15 cellular contexts compared by ENCODE assay signal in genomic region chr19:16168465-16169081, GRCh38. TPM values are rescaled to one million over a fixed set of nuclear protein-coding genes. Genes with fewer than 3 reads are reported as not detected.
A peak's percentile ranks its signal among the peaks of the same experiment; 100 is the strongest.
DNase-seq lines count a peak whose midpoint lies in the region; ATAC-seq and TF ChIP-seq lines count a peak whose summit lies in the region.
"Had no signal": no experiment of that assay in that cellular context is flagged by ENCODE, and none has a peak within 500 bp of the region (broad histone marks: within the 10 kb centered on the region; RNA-seq: fewer than 3 reads in every experiment).

No MANE protein-coding gene starts in this region.

- H3K4me3 ChIP-seq in HL-60 (replicated peaks; ENCODE audit: insufficient read depth, low read length), result no peak overlapping the region
- no peak overlapping the region for H3K4me3 ChIP-seq in fibroblast of pulmonary artery (replicated peaks; ENCODE audit: low read depth, low read length)

- H3K27ac Mint-ChIP-seq in CD14-positive monocyte (peak overlapping the region; percentile 69 to 92 (median 87)), osteocyte (ENCODE audit: unreplicated experiment) (no peak overlapping the region)

- in situ Hi-C loops in GM13977 (cut with MboI; ENCODE audit: low pct_unique_long_range_greater_than_20kb, low sequenced_read_pairs, unreplicated experiment), result loop anchor here (25.0 kb wide), 1 partner anchor 331 kb away; no protein-coding TSS in a partner anchor

- H3K4me1 Mint-ChIP-seq in CD14-positive monocyte (peaks cover 27% of the 10 kb centered on the region), osteocyte (ENCODE audit: unreplicated experiment) (peaks cover 17% of the 10 kb centered on the region)

- H3K36me3 Mint-ChIP-seq in CD14-positive monocyte, result no peaks in the 10 kb centered on the region
- H3K36me3 Mint-ChIP-seq in osteocyte (ENCODE audit: unreplicated experiment), result no peaks in the 10 kb centered on the region
- H3K36me3 Mint-ChIP-seq: T-cell had no signal

- no peak for DNase-seq in CD14-positive monocyte (ENCODE audit: low spot score)
- peak in 1 of 2 experiments; percentile 88 for DNase-seq in HL-60 (ENCODE audit: low read depth in 1 of 2, low spot score in 1 of 2)
- DNase-seq in SKM-1 treated with dmso at 0.1 percent for 144 hours (lab: John Stamatoyannopoulos, UW; ENCODE audit: unreplicated experiment), result peak; percentile 86
- DNase-seq in fibroblast of pulmonary artery (ENCODE audit: low read depth), result peak; percentile 61
- DNase-seq in NCI-H748 treated with DMSO at 0.1 percent for 48 hours (lab: John Stamatoyannopoulos, UW), result no peak
- DNase-seq in osteocyte (ENCODE audit: extremely low spot score, unreplicated experiment), result no peak
- no peak for DNase-seq in GM13977 (ENCODE audit: low spot score)
- DNase-seq: activated T-cell treated with anti-CD3 and anti-CD28 coated beads, Interleukin-2, amount 50 U/mL, for 48 hours; stimulated activated CD4-positive, alpha-beta T cell treated with anti-CD3 and anti-CD28 coated beads, Interleukin-1b, Interleukin-23, amount 100 ng/mL, for 48 hours; T-cell had no signal

- H3K27me3 Mint-ChIP-seq in CD14-positive monocyte (ENCODE audit: low read depth in 3 of 3) (peaks cover 0 to 2% (median 0%) of the 10 kb centered on the region in 3 donors), osteocyte (ENCODE audit: unreplicated experiment) (no peaks in the 10 kb centered on the region)
- H3K27me3 Mint-ChIP-seq: T-cell had no signal

- TF ChIP-seq CTCF in CD14-positive monocyte (IDR thresholded peaks at IDR 0.05), result no peak
- TF ChIP-seq CTCF in HL-60 (IDR thresholded peaks at IDR 0.05; ENCODE audit: insufficient read depth, low read length), result no peak
- no peak for TF ChIP-seq CTCF in fibroblast of pulmonary artery (IDR thresholded peaks at IDR 0.05; ENCODE audit: low read length, missing control alignments)
- no peak for TF ChIP-seq CTCF in osteocyte (IDR thresholded peaks at IDR 0.05)
- TF ChIP-seq CTCF in GM13977 (IDR thresholded peaks at IDR 0.05; ENCODE audit: extremely low read depth, insufficient read depth, missing control alignments), result no peak

- peak overlapping the region; percentile 82 for H3K27ac ChIP-seq in HL-60 (replicated peaks)
- H3K27ac ChIP-seq: parathyroid adenoma had no signal

- H3K4me3 Mint-ChIP-seq in CD14-positive monocyte, result peak overlapping the region in 1 of 2 donors; percentile 57
- H3K4me3 Mint-ChIP-seq in osteocyte (ENCODE audit: unreplicated experiment), result no peak overlapping the region
- H3K4me3 Mint-ChIP-seq: T-cell had no signal

- ATAC-seq in GM19467 (IDR thresholded peaks at IDR 0.05; ENCODE audit: unreplicated experiment), result no peak

- intact Hi-C loops in CD14-positive monocyte (cut with micrococcal nuclease), result no loop called here

- H3K9me3 Mint-ChIP-seq in CD14-positive monocyte, result peaks cover 0 to 7% (median 6%) of the 10 kb centered on the region in 7 donors
- H3K9me3 Mint-ChIP-seq in osteocyte (ENCODE audit: unreplicated experiment), result no peaks in the 10 kb centered on the region
- H3K9me3 Mint-ChIP-seq: T-cell had no signal

- no peaks in the 10 kb centered on the region for H3K27me3 ChIP-seq in HL-60 (ENCODE audit: insufficient read depth, poor library complexity, severe bottlenecking)

RNA-seq across cellular contexts. Expression of gene CIB3, which starts 4.8 kb away (rescaled TPM):
- polyA plus RNA-seq in CD14-positive monocyte, result not detected
- total RNA-seq in osteocyte, result not detected in 2 replicates
- total RNA-seq: chondrocyte, frontal cortex, NCI-H460, T-cell had no signal

RNA-seq across cellular contexts. Expression of gene FAM32A, which starts 16.6 kb away (rescaled TPM):
- 100 to 1,000 TPM; 219 to 245 TPM for polyA plus RNA-seq in CD14-positive monocyte
- 78.8 and 80.2 TPM in 2 replicates for total RNA-seq in osteocyte

RNA-seq across cellular contexts. Expression of gene HSH2D, which starts 25.1 kb away (rescaled TPM):
- 10 to 100 TPM; 13.8 to 16.7 TPM for polyA plus RNA-seq in CD14-positive monocyte
- not detected in 2 replicates for total RNA-seq in osteocyte
- total RNA-seq: chondrocyte, NCI-H460 had no signal

RNA-seq across cellular contexts. Expression of gene AP1M1, which starts 29.1 kb away (rescaled TPM):
- polyA plus RNA-seq in CD14-positive monocyte, result 100 to 1,000 TPM; 133 to 134 TPM
- 85.5 TPM in 2 replicates for total RNA-seq in osteocyte

RNA-seq across cellular contexts. Expression of gene RAB8A, which starts 56.9 kb away (rescaled TPM):
- polyA plus RNA-seq in CD14-positive monocyte, result 100 to 1,000 TPM; 109 to 124 TPM
- total RNA-seq in osteocyte, result 55.9 and 61.1 TPM in 2 replicates

Comparison
In these comparisons a context has a peak if more than half of its experiments do, and no peak if none do; other contexts are left out.
1. DNase-seq: peak in SKM-1 treated with dmso at 0.1 percent for 144 hours (single experiment) and fibroblast of pulmonary artery (single experiment); none in CD14-positive monocyte (single experiment), NCI-H748 treated with DMSO at 0.1 percent for 48 hours (single experiment), osteocyte (single experiment) and GM13977 (single experiment).